1 cellular context compared by ENCODE assay signal in genomic region chrX:136106920-136107534, GRCh38.
TF ChIP-seq lines count a peak whose summit lies in the region.

No MANE protein-coding gene starts in this region.

TF ChIP-seq in H1, 55 proteins besides CTCF, POLR2A, EP300 and RAD21:
- no peak for TF ChIP-seq POU5F1 (IDR thresholded peaks at IDR 0.05; ENCODE audit: low read depth, low read length)
- TF ChIP-seq RBBP5 (IDR thresholded peaks at IDR 0.05; ENCODE audit: borderline replicate concordance, low read depth, low read length), result no peak
- TF ChIP-seq CBX8 (IDR thresholded peaks at IDR 0.05; ENCODE audit: borderline replicate concordance, low read depth, low read length), result no peak
- TF ChIP-seq TEAD4 (IDR thresholded peaks at IDR 0.05; ENCODE audit: low read depth, low read length), result no peak
- no peak for TF ChIP-seq TAF1 (IDR thresholded peaks at IDR 0.05; ENCODE audit: low read depth, low read length)
- no peak for TF ChIP-seq KDM4A (IDR thresholded peaks at IDR 0.05; ENCODE audit: low read depth, low read length, severe bottlenecking)
- TF ChIP-seq YY1 (IDR thresholded peaks at IDR 0.05; ENCODE audit: low read depth, low read length), result no peak
- TF ChIP-seq ASH2L (IDR thresholded peaks at IDR 0.05; ENCODE audit: low read length), result no peak
- TF ChIP-seq EZH2 (IDR thresholded peaks at IDR 0.05; ENCODE audit: low read depth, low read length, severe bottlenecking), result no peak
TF ChIP-seq in H1: peak in this region for 0.
